ENCODE assay signal across 1 cellular context in genomic region chr1:24110642-24111263, GRCh38.
TF ChIP-seq lines count a peak whose summit lies in the region.

No MANE protein-coding gene starts in this region.

TF ChIP-seq in endothelial cell of umbilical vein, 7 proteins besides CTCF, POLR2A, EP300 and RAD21:
- no peak for TF ChIP-seq JUN (IDR thresholded peaks at IDR 0.05; ENCODE audit: borderline replicate concordance, insufficient read depth, insufficient read length, low read depth)
- no peak for TF ChIP-seq MYC (IDR thresholded peaks at IDR 0.05; ENCODE audit: low read depth, low read length)
- no peak for TF ChIP-seq MAX (IDR thresholded peaks at IDR 0.05; ENCODE audit: insufficient read depth, insufficient read length)
- no peak for TF ChIP-seq GATA2 (IDR thresholded peaks at IDR 0.05; ENCODE audit: insufficient read depth, insufficient read length, low read depth, low read length)
- TF ChIP-seq EZH2 (IDR thresholded peaks at IDR 0.05; ENCODE audit: borderline replicate concordance, low read depth, low read length, severe bottlenecking), result no peak
- TF ChIP-seq POLR2AphosphoS5 (IDR thresholded peaks at IDR 0.05; ENCODE audit: insufficient read depth, low read depth, low read length), result no peak
